25 cellular contexts compared by ENCODE assay signal in the genomic region with DNA sequence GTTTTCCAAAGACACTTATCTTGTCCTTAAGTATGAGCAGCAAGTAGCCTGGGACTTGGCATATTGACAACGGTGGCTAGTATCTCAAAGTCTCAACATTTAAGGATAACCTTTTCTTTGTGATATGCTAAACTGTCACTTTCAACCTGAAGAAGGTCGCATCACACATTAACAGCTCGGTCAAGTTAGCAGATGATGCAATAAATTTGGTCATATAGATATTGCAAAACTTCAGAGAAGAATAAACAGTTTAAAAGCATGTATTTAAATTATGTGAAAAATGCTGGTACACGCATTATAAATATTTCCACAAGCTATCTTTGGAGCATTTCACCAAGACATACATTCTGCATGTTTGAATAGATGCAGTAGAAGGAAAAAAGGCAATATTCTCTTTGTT. TPM values are rescaled to one million over a fixed set of nuclear protein-coding genes. Genes with fewer than 3 reads are reported as not detected.
DNase-seq lines count a peak whose midpoint lies in the region; ATAC-seq and TF ChIP-seq lines count a peak whose summit lies in the region.
"Had no signal": no experiment of that assay in that cellular context is flagged by ENCODE, and none has a peak within 500 bp of the region (broad histone marks: within the 10 kb centered on the region; RNA-seq: fewer than 3 reads in every experiment).

No MANE protein-coding gene starts in this region.

- no peak overlapping the region for H3K27ac ChIP-seq in stomach
- H3K27ac ChIP-seq: BLaER1 treated with 17β-estradiol and CSF1 and Interleukin-3, amounts not matched to agents 10 nM and 100 nM; SJSA1 had no signal

- intact Hi-C loops in stomach (cut with DNase I; ENCODE audit: low total_unique reads), result no loop called here

- no peak for ATAC-seq in HG02588 (IDR thresholded peaks at IDR 0.05; ENCODE audit: unreplicated experiment)
- ATAC-seq: GM12878, GM23338, HCT116 had no signal

- H3K4me3 ChIP-seq in adipocyte (ENCODE audit: low read length) (peak overlapping the region; percentile 37), fibroblast of mammary gland (ENCODE audit: control insufficient read depth, low read depth, low read length) (no peak overlapping the region), stomach (no peak overlapping the region)
- H3K4me3 ChIP-seq: BLaER1 treated with 17β-estradiol and CSF1 and Interleukin-3, amounts not matched to agents 10 nM and 100 nM; GM12878; GM23338; SJSA1 had no signal

- TF ChIP-seq CTCF in fibroblast of mammary gland (conservative IDR thresholded peaks at IDR 0.05; ENCODE audit: control insufficient read depth, insufficient read depth, low read depth, low read length), result no peak
- TF ChIP-seq CTCF in stomach (IDR thresholded peaks at IDR 0.05), result no peak

- WGBS in stomach, 5 donors, result 41 to 70% (median 58%) methylated on average over 4 of the region's 4 CpGs

- H3K4me1 ChIP-seq in adipocyte (ENCODE audit: control insufficient read depth, insufficient read depth, low read length), result peaks cover 7% of the 10 kb centered on the region
- no peaks in the 10 kb centered on the region for H3K4me1 ChIP-seq in stomach
- H3K4me1 ChIP-seq: BLaER1 treated with 17β-estradiol and CSF1 and Interleukin-3, amounts not matched to agents 10 nM and 100 nM; Caco-2; SJSA1 had no signal

- H3K27me3 ChIP-seq in adipocyte (replicated peaks; ENCODE audit: control insufficient read depth, insufficient read depth, low read length) (peaks cover 3% of the 10 kb centered on the region), stomach (no peaks in the 10 kb centered on the region)
- H3K27me3 ChIP-seq: SJSA1 had no signal

- H3K9ac ChIP-seq in adipocyte (ENCODE audit: low read length), result no peak overlapping the region
- H3K9ac ChIP-seq: BLaER1 treated with 17β-estradiol and CSF1 and Interleukin-3, amounts not matched to agents 10 nM and 100 nM had no signal

- TF ChIP-seq EP300 in stomach (IDR thresholded peaks at IDR 0.05), result no peak

- DNase-seq in NOMO-1 treated with DMSO at 0.1 percent for 48 hours (lab: John Stamatoyannopoulos, UW; ENCODE audit: unreplicated experiment) (peak; percentile 8), NOMO-1 treated with dmso at 0.1 percent for 144 hours (lab: John Stamatoyannopoulos, UW; ENCODE audit: unreplicated experiment) (no peak), adipocyte (ENCODE audit: low read depth) (peak; percentile 48), fibroblast of mammary gland (ENCODE audit: low read depth) (peak; percentile 27), stomach (no peak)
- DNase-seq in stimulated activated CD4-positive, alpha-beta T cell treated with anti-CD3 and anti-CD28 coated beads, Interleukin-2, amount 100 ng/mL, for 24 hours, result no peak
- DNase-seq: 8988T; Caco-2; CD4-positive, alpha-beta memory T cell; DND-41; Karpas-422; NCI-H1092 treated with DMSO at 0.1 percent for 48 hours; NCI-H146; NCI-H2029; NCI-H226; NCI-H510A treated with DMSO at 0.1 percent for 48 hours; NCI-H748 treated with DMSO at 0.1 percent for 48 hours; NK-92 treated with Interleukin-12 subunit alpha and Interleukin-12 subunit beta, amount 100 ng/mL, for 24 hours had no signal

- H3K36me3 ChIP-seq in adipocyte (ENCODE audit: control insufficient read depth, insufficient read depth, low read length, severe bottlenecking), result no peaks in the 10 kb centered on the region
- no peaks in the 10 kb centered on the region for H3K36me3 ChIP-seq in stomach
- H3K36me3 ChIP-seq: BLaER1 treated with 17β-estradiol and CSF1 and Interleukin-3, amounts not matched to agents 10 nM and 100 nM; SJSA1 had no signal

- no peak for TF ChIP-seq POLR2A in stomach (IDR thresholded peaks at IDR 0.05)

- H3K9me3 ChIP-seq in adipocyte (ENCODE audit: control insufficient read depth, low read length), result no peaks in the 10 kb centered on the region
- no peaks in the 10 kb centered on the region for H3K9me3 ChIP-seq in stomach
- H3K9me3 ChIP-seq: Caco-2, SJSA1 had no signal

RNA-seq across cellular contexts. Expression of gene ARHGAP6, which starts 24.4 kb away (rescaled TPM):
- total RNA-seq in stomach, result 10 to 100 TPM in 3 of 5 donors, 1 to 10 TPM in 2; 8.5 to 26.4 (median 19.1) TPM
- 1 to 10 TPM; 2.2 to 6.9 (median 3.9) TPM for polyA plus RNA-seq in stomach
- total RNA-seq: CD4-positive, alpha-beta memory T cell; OCI-LY7 had no signal
- polyA plus RNA-seq: CD4-positive, alpha-beta memory T cell had no signal

Comparison
In these comparisons a context has a peak if more than half of its experiments do, and no peak if none do; other contexts are left out.
1. DNase-seq: peak in NOMO-1 treated with DMSO at 0.1 percent for 48 hours (single experiment), adipocyte (single experiment) and fibroblast of mammary gland (single experiment); none in NOMO-1 treated with dmso at 0.1 percent for 144 hours (single experiment), stimulated activated CD4-positive, alpha-beta T cell treated with anti-CD3 and anti-CD28 coated beads, Interleukin-2, amount 100 ng/mL, for 24 hours (0 of 2) and stomach (single experiment).